Comparison of ENCODE assay signal across 29 cellular contexts in genomic region chr9:116191757-116192415, GRCh38. TPM values are rescaled to one million over a fixed set of nuclear protein-coding genes. Genes with fewer than 3 reads are reported as not detected.
DNase-seq lines count a peak whose midpoint lies in the region; ATAC-seq, FAIRE-seq and TF ChIP-seq lines count a peak whose summit lies in the region.
"Had no signal": no experiment of that assay in that cellular context is flagged by ENCODE, and none has a peak within 500 bp of the region (broad histone marks: within the 10 kb centered on the region; RNA-seq: fewer than 3 reads in every experiment).

No MANE protein-coding gene starts in this region.

- peaks cover 66% of the 10 kb centered on the region for H3K36me3 ChIP-seq in A673 (ENCODE audit: insufficient read depth, low read length, poor library complexity, severe bottlenecking)
- H3K36me3 ChIP-seq in GM12878 (ENCODE audit: control insufficient read depth in 2 of 2, insufficient read depth in 2 of 2, low read length in 1 of 2) = no peaks in the 10 kb centered on the region
- no peaks in the 10 kb centered on the region for H3K36me3 ChIP-seq in mesendoderm (ENCODE audit: control insufficient read depth, insufficient read depth, low read length)
- H3K36me3 ChIP-seq: colonic mucosa, left lung, pancreas, sigmoid colon, upper lobe of left lung had no signal

- H3K4me1 Mint-ChIP-seq in HFFc6 (ENCODE audit: low read depth) = peaks cover 62% of the 10 kb centered on the region
- H3K4me1 Mint-ChIP-seq: naive thymus-derived CD8-positive, alpha-beta T cell had no signal

- H4K8ac ChIP-seq in mesendoderm (ENCODE audit: low read depth, low read length) = no peak overlapping the region

- H3K27me3 ChIP-seq in A673 (replicated peaks; ENCODE audit: insufficient read depth, low read depth, low read length, poor library complexity) (no peaks in the 10 kb centered on the region), GM12878 (replicated peaks in 1 of 2; ENCODE audit: control insufficient read depth in 2 of 2, insufficient read depth in 2 of 2, low read length in 1 of 2) (no peaks in the 10 kb centered on the region), mesendoderm (ENCODE audit: insufficient read depth, low read length, poor library complexity) (no peaks in the 10 kb centered on the region)
- H3K27me3 ChIP-seq: colonic mucosa, left lung, pancreas, sigmoid colon, upper lobe of left lung had no signal

- H3K9ac ChIP-seq in GM12878 (ENCODE audit: control insufficient read depth, insufficient read depth, low read length) (no peak overlapping the region), mesendoderm (ENCODE audit: low read length) (no peak overlapping the region)

- POLR2A ChIA-PET in A673 (lab: Charles Lee; ENCODE audit: low non-redundant PET) = interaction anchor here (0.6 kb wide), 1 partner anchor 155 kb away, joined by 3 read pairs; no protein-coding TSS in a partner anchor
- POLR2A ChIA-PET in GM12878 (lab: Charles Lee) = interaction anchor here (0.6 kb wide), 1 partner anchor 280 kb away, joined by 4 read pairs; no protein-coding TSS in a partner anchor

- TF ChIP-seq CTCF in A673 (conservative IDR thresholded peaks at IDR 0.05; ENCODE audit: low read depth, low read length) = 0 out of 2 replicates have a peak, but pooled peaks have one; percentile 15
- TF ChIP-seq CTCF in HFFc6 (IDR thresholded peaks at IDR 0.05) = peak; percentile 21
- no peak for TF ChIP-seq CTCF in GM12878 (IDR thresholded peaks at IDR 0.05 in 2 of 3, conservative IDR thresholded peaks at IDR 0.05 in 1 of 3; ENCODE audit: control insufficient read depth in 2 of 3, extremely low read depth in 1 of 3, insufficient read depth in 1 of 3, low read depth in 3 of 3, low read length in 3 of 3)

- TF ChIP-seq RAD21 in GM12878 (IDR thresholded peaks at IDR 0.05; ENCODE audit: insufficient read depth, low read depth, low read length) = no peak

- peaks cover 19% of the 10 kb centered on the region for H3K4me1 ChIP-seq in A673 (ENCODE audit: insufficient read depth, low read length, poor library complexity, severe bottlenecking)
- no peaks in the 10 kb centered on the region for H3K4me1 ChIP-seq in GM12878 (ENCODE audit: control insufficient read depth, insufficient read depth, low read length)
- no peaks in the 10 kb centered on the region for H3K4me1 ChIP-seq in mesendoderm (ENCODE audit: control insufficient read depth, low read depth, low read length)
- H3K4me1 ChIP-seq: colonic mucosa, left lung, pancreas, sigmoid colon, upper lobe of left lung had no signal

- no peak overlapping the region for H3K4me3 Mint-ChIP-seq in HFFc6
- H3K4me3 Mint-ChIP-seq: brain; effector memory CD8-positive, alpha-beta T cell; mesothelial cell of epicardium; naive thymus-derived CD8-positive, alpha-beta T cell had no signal

- H3K27me3 Mint-ChIP-seq in HFFc6 (ENCODE audit: insufficient read depth) = no peaks in the 10 kb centered on the region; the same call in none of the 2 replicates
- H3K27me3 Mint-ChIP-seq: brain; effector memory CD8-positive, alpha-beta T cell had no signal

- no peak overlapping the region for H2AFZ ChIP-seq in GM12878 (ENCODE audit: control insufficient read depth, low read depth, low read length)

- H3K27ac ChIP-seq in A673 (ENCODE audit: low read depth, low read length, poor library complexity, severe bottlenecking) (no peak overlapping the region), GM12878 (ENCODE audit: control insufficient read depth, insufficient read depth) (no peak overlapping the region), mesendoderm (ENCODE audit: low read depth, low read length) (no peak overlapping the region)
- H3K27ac ChIP-seq: C4-2B, colonic mucosa, left lung, pancreas, RWPE1, sigmoid colon, upper lobe of left lung had no signal

- no peak overlapping the region for H4K5ac ChIP-seq in mesendoderm (ENCODE audit: low read length)

- H3K4me3 ChIP-seq in A673 (ENCODE audit: low read depth, low read length, poor library complexity, severe bottlenecking) (no peak overlapping the region), GM12878 (no peak overlapping the region), mesendoderm (ENCODE audit: low read length) (no peak overlapping the region)
- H3K4me3 ChIP-seq: colonic mucosa, left lung, pancreas, sigmoid colon, upper lobe of left lung had no signal

- no peaks in the 10 kb centered on the region for H3K79me1 ChIP-seq in mesendoderm (ENCODE audit: low read length)

- H3K23ac ChIP-seq in mesendoderm (ENCODE audit: low read length) = no peak overlapping the region

- peak; percentile 71 for DNase-seq in A673 (ENCODE audit: low spot score)
- DNase-seq in HFFc6 = no peak
- DNase-seq in GM12878 (ENCODE audit: low read depth, low spot score) = no peak
- DNase-seq in mesendoderm = peak; percentile 30
- DNase-seq in frontal cortex (ENCODE audit: low spot score in 2 of 2) = no peak
- no peak for DNase-seq in NCI-H526 treated with DMSO at 0.1 percent for 48 hours (lab: John Stamatoyannopoulos, UW)
- no peak for DNase-seq in head of caudate nucleus
- DNase-seq: activated CD4-positive, alpha-beta T cell treated with anti-CD3 and anti-CD28 coated beads, Interleukin-2, amount 50 U/mL, for 48 hours; activated CD4-positive, CD25-positive, alpha-beta regulatory T cell; activated effector memory CD4-positive, alpha-beta T cell treated with anti-CD3 and anti-CD28 coated beads, Interleukin-2, amount 50 U/mL, for 16 hours; activated T-cell treated with anti-CD3 and anti-CD28 coated beads for 4 hours; colonic mucosa; effector memory CD8-positive, alpha-beta T cell; left lung; naive thymus-derived CD8-positive, alpha-beta T cell; NCI-H1092; NCI-H187 treated with DMSO at 0.1 percent for 48 hours; NCI-H345; pancreas; sigmoid colon; stimulated activated CD8-positive, alpha-beta memory T cell treated with anti-CD3 and anti-CD28 coated beads, Interleukin-4, amount 100 ng/mL, for 48 hours; T-helper 9 cell; upper lobe of left lung had no signal

- in situ Hi-C loops in GM12878 (cut with MboI) = no loop called here

- H3K9me3 ChIP-seq in A673 (ENCODE audit: low read depth, low read length, poor library complexity, severe bottlenecking) (no peaks in the 10 kb centered on the region), GM12878 (replicated peaks; ENCODE audit: control insufficient read depth, insufficient read depth, low read length) (no peaks in the 10 kb centered on the region)
- H3K9me3 ChIP-seq: colonic mucosa, left lung, pancreas, sigmoid colon, upper lobe of left lung had no signal

- RAD21 ChIA-PET in GM12878 (lab: Charles Lee; ENCODE audit: unreplicated experiment) = no interaction called here

- intact Hi-C loops in A673 (cut with micrococcal nuclease; ENCODE audit: unreplicated experiment) (no loop called here), GM12878 (cut with micrococcal nuclease; ENCODE audit: unreplicated experiment) (no loop called here), head of caudate nucleus (cut with DNase I) (no loop called here)

- CTCF ChIA-PET in A673 (lab: Charles Lee) = no interaction called here
- CTCF ChIA-PET in GM12878 (lab: Yijun Ruan, JAX) = no interaction called here

- no peak overlapping the region for H2BK5ac ChIP-seq in mesendoderm (ENCODE audit: low read length)

- H3K18ac ChIP-seq in mesendoderm (ENCODE audit: low read length) = no peak overlapping the region

- H3K4ac ChIP-seq in mesendoderm (ENCODE audit: low read depth, low read length) = no peak overlapping the region

- H2BK15ac ChIP-seq in mesendoderm (replicated peaks; ENCODE audit: low read depth) = no peak overlapping the region

- no peak for TF ChIP-seq EP300 in GM12878 (IDR thresholded peaks at IDR 0.05; ENCODE audit: borderline replicate concordance in 1 of 2, control insufficient read depth in 1 of 2, low read depth in 2 of 2, low read length in 2 of 2)

- TF ChIP-seq POLR2A in GM12878 (IDR thresholded peaks at IDR 0.05; ENCODE audit: low read depth, low read length) = no peak

- H2AK5ac ChIP-seq in mesendoderm (ENCODE audit: low read length) = no peak overlapping the region

- no peak for FAIRE-seq in GM12878 (lab: Jason Lieb, UNC)
- no peak for FAIRE-seq in frontal cortex (lab: Jason Lieb, UNC)
- FAIRE-seq: GM18507, pancreas had no signal

- H3K27ac Mint-ChIP-seq in HFFc6 = no peak overlapping the region
- H3K27ac Mint-ChIP-seq: effector memory CD8-positive, alpha-beta T cell; mesothelial cell of epicardium; naive thymus-derived CD8-positive, alpha-beta T cell had no signal

- H3K36me3 Mint-ChIP-seq in HFFc6 (ENCODE audit: low read depth) = peaks cover 22% of the 10 kb centered on the region
- H3K36me3 Mint-ChIP-seq: brain; mesothelial cell of epicardium; naive thymus-derived CD8-positive, alpha-beta T cell had no signal

- H3K79me2 ChIP-seq in GM12878 (ENCODE audit: control insufficient read depth, insufficient read depth, low read length) (no peaks in the 10 kb centered on the region), mesendoderm (ENCODE audit: control insufficient read depth, insufficient read depth, low read length) (no peaks in the 10 kb centered on the region)

- ATAC-seq in GM12878 (peak; percentile 55; the same call in 2 of the 3 replicates), HG03139 (IDR thresholded peaks at IDR 0.05; ENCODE audit: unreplicated experiment) (no peak)
- ATAC-seq: effector memory CD8-positive, alpha-beta T cell; left lung; naive thymus-derived CD8-positive, alpha-beta T cell had no signal

- no peak overlapping the region for H2BK120ac ChIP-seq in mesendoderm (ENCODE audit: low read depth, low read length)

- H3K4me2 ChIP-seq in GM12878 (ENCODE audit: control insufficient read depth, insufficient read depth) (no peak overlapping the region), mesendoderm (ENCODE audit: low read length) (no peak overlapping the region)

- H3K9me3 Mint-ChIP-seq in HFFc6 = no peaks in the 10 kb centered on the region
- H3K9me3 Mint-ChIP-seq: brain, mesothelial cell of epicardium had no signal

- BruUV-seq in A673 (replicated peaks; lab: Mats Ljungman, UMichigan) = no TSS peak
- BruUV-seq in GM12878 (replicated peaks; lab: Mats Ljungman, UMichigan) = no TSS peak

- H4K20me1 ChIP-seq in GM12878 (ENCODE audit: control insufficient read depth, insufficient read depth) = no peaks in the 10 kb centered on the region

- WGBS in GM12878 (ENCODE audit: insufficient coverage, insufficient replicate concordance, low lambda C conversion rate, missing lambda C conversion rate) = 3% methylated on average over 2 of the region's 2 CpGs
- no CpG with 5 or more reads among the region's 2 CpGs for WGBS in mesendoderm (ENCODE audit: extremely low coverage, insufficient coverage, low lambda C conversion rate)

- SMC1A ChIA-PET in GM12878 (lab: Charles Lee; ENCODE audit: uncharacterized antibody, unreplicated experiment) = no interaction called here

- no peak overlapping the region for H3K56ac ChIP-seq in mesendoderm (ENCODE audit: low read length)

RNA-seq across cellular contexts. Expression of gene PAPPA, which starts 38.3 kb away (rescaled TPM):
- total RNA-seq in A673 (2021) = 44.0 and 47.4 TPM in 2 replicates
- total RNA-seq in HFFc6 (2021; fragmentation: NEBNext Ultra II Directional; extraction: Animal tissue kit (Norgen Biotek cat#: 25700)) = 10 to 100 TPM in 5 of 6 experiments, 1 to 10 TPM in 1; 8.2 to 13.2 (median 12.3) TPM
- 0.05 TPM in 1 of 2 replicates, not detected in the other for total RNA-seq in GM12878 (2013; cell fraction: nucleolus; rRNA removed)
- not detected in 2 replicates for total RNA-seq in GM12878 (2014; rRNA removed)
- total RNA-seq in GM12878 (2014; rRNA removed; fragmentation: Illumina TruSeq; extraction: Trizol) = not detected in 2 replicates
- 0.03 and 0.08 TPM in 2 replicates for total RNA-seq in GM12878 (2021)
- polyA plus RNA-seq in GM12878 (2011; ENCODE audit: low read depth) = 0.03 TPM
- not detected in 2 replicates for polyA plus RNA-seq in GM12878 (2011; rRNA removed)
- polyA plus RNA-seq in GM12878 (2011; cell fraction: cytosol; rRNA removed) = not detected in 2 replicates
- not detected in 2 replicates for polyA plus RNA-seq in GM12878 (2011; cell fraction: nucleus; rRNA removed)
- 0.04 and 0.20 TPM in 2 replicates for polyA plus RNA-seq in GM12878 (2012)
- polyA plus RNA-seq in GM12878 (2014; fragmentation: Illumina TruSeq; extraction: Trizol) = 0.01 TPM in 1 of 2 replicates, not detected in the other
- under 1 TPM; under 0.01 to 0.02 TPM for polyA plus RNA-seq in GM12878 (2014; fragmentation: Nextera tagmentation; extraction: Ambion mirVana)
- polyA plus RNA-seq in GM12878 (2014; rRNA removed) = not detected in 2 replicates
- polyA plus RNA-seq in GM12878 (2016; fragmentation: Nextera tagmentation; extraction: Ambion mirVana) = under 1 TPM; 0.15 to 0.19 TPM
- not detected in 2 replicates for polyA minus RNA-seq in GM12878 (2011; rRNA and poly(A)+ RNA removed)
- polyA minus RNA-seq in GM12878 (2011; cell fraction: cytosol; rRNA and poly(A)+ RNA removed) = not detected in 2 replicates
- not detected in 2 replicates for polyA minus RNA-seq in GM12878 (2011; cell fraction: nucleus; rRNA and poly(A)+ RNA removed)
- 0.28 TPM for polyA plus RNA-seq in mesendoderm (2013, experiment 1 of 2)
- polyA plus RNA-seq in mesendoderm (2013, experiment 2 of 2) = 0.28 TPM
- total RNA-seq in frontal cortex = under 0.01 TPM
- total RNA-seq: naive thymus-derived CD8-positive, alpha-beta T cell had no signal

Comparison
In these comparisons a context has a peak if more than half of its experiments do, and no peak if none do; other contexts are left out.
1. DNase-seq: peak in A673 (single experiment) and mesendoderm (single experiment); none in HFFc6 (single experiment), GM12878 (single experiment), frontal cortex (0 of 2), NCI-H526 treated with DMSO at 0.1 percent for 48 hours (single experiment) and head of caudate nucleus (0 of 42).
2. CTCF ChIP-seq: peak in A673 (single experiment) and HFFc6 (single experiment); none in GM12878 (0 of 3).